In the genomic region with DNA sequence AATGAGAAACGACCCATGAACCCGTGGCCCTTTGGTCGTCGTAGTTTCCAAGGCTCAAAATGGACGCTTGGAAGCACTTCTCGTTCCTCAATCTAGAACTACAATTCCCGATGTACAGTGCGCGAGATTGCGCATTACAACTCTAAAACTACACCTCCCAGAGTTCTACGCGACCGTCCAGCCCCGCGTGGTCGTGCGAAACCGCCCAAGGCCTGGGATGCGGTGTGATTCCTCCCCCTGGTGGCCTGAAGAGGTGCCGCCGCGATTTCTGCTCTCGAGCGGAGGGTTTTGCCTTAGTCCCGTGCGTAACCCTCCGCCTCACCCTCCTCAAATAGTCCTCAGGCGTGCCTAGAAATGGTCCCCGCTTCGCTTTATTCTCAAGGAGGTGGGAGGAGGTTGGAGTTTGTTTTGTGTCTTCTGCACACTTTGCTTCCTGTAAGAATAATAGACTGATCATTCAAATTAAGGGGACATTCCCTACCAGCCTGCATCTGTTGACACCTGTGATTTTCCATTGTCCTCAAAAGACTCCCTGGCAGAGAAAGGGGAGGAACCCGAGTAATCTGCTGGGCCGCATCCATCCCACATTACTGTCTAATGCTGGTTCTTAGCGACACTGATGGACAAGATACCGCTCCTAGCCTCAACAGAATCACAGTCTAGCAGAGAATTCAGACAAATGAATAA, we compare ENCODE assay signal across 1 cellular context.
TF ChIP-seq lines count a peak whose summit lies in the region.

No MANE protein-coding gene starts in this region.

TF ChIP-seq in PFSK-1, 5 proteins besides CTCF, POLR2A, EP300 and RAD21 (continued from another document):
- TF ChIP-seq, protein P1, sequence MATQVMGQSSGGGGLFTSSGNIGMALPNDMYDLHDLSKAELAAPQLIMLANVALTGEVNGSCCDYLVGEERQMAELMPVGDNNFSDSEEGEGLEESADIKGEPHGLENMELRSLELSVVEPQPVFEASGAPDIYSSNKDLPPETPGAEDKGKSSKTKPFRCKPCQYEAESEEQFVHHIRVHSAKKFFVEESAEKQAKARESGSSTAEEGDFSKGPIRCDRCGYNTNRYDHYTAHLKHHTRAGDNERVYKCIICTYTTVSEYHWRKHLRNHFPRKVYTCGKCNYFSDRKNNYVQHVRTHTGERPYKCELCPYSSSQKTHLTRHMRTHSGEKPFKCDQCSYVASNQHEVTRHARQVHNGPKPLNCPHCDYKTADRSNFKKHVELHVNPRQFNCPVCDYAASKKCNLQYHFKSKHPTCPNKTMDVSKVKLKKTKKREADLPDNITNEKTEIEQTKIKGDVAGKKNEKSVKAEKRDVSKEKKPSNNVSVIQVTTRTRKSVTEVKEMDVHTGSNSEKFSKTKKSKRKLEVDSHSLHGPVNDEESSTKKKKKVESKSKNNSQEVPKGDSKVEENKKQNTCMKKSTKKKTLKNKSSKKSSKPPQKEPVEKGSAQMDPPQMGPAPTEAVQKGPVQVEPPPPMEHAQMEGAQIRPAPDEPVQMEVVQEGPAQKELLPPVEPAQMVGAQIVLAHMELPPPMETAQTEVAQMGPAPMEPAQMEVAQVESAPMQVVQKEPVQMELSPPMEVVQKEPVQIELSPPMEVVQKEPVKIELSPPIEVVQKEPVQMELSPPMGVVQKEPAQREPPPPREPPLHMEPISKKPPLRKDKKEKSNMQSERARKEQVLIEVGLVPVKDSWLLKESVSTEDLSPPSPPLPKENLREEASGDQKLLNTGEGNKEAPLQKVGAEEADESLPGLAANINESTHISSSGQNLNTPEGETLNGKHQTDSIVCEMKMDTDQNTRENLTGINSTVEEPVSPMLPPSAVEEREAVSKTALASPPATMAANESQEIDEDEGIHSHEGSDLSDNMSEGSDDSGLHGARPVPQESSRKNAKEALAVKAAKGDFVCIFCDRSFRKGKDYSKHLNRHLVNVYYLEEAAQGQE (IDR thresholded peaks at IDR 0.05; ENCODE audit: insufficient read depth in 1 of 2, low read depth in 2 of 2, low read length in 2 of 2), result no peak
- TF ChIP-seq FOXP2 (optimal IDR thresholded peaks at IDR 0.05; ENCODE audit: borderline replicate concordance, extremely low read depth, extremely low read length, insufficient read depth) (peak; percentile 83), TAF1 (IDR thresholded peaks at IDR 0.05; ENCODE audit: borderline replicate concordance, insufficient read depth, low read length) (peak; percentile 75; the same call in 1 of the 2 replicates), POLR2AphosphoS5 (IDR thresholded peaks at IDR 0.05; ENCODE audit: low read depth, low read length) (no peak)
